ENCODE assay signal across 20 cellular contexts in genomic region chr2:121346886-121347285, GRCh38.
"Had no signal": no experiment of that assay in that cellular context is flagged by ENCODE, and none has a peak within 500 bp of the region (broad histone marks: within the 10 kb centered on the region; RNA-seq: fewer than 3 reads in every experiment).

No MANE protein-coding gene starts in this region.

- ATAC-seq: activated CD8-positive, alpha-beta T cell treated with anti-CD3 and anti-CD28 coated beads for 36 hours; activated T-cell treated with anti-CD3 and anti-CD28 coated beads, Interleukin-2, amount 50 U/mL, for 72 hours; mucosa of descending colon; naive thymus-derived CD4-positive, alpha-beta T cell; stimulated activated naive B cell treated with anti-CD40 and anti-IgM and Interleukin-4, amounts not matched to agents 10 μg/mL and 1 μg/mL and 100 μg/mL, for 72 hours; WTC11 had no signal

- H3K27me3 ChIP-seq: brain microvascular endothelial cell, esophagus squamous epithelium, thyroid gland had no signal

- H3K9me3 Mint-ChIP-seq: activated CD8-positive, alpha-beta T cell treated with anti-CD3 and anti-CD28 coated beads for 36 hours; activated naive CD8-positive, alpha-beta T cell treated with anti-CD3 and anti-CD28 coated beads, Interleukin-2, amount 10 ng/mL, durations not matched to agents 7 days and 5 days; activated T-cell treated with anti-CD3 and anti-CD28 coated beads, Interleukin-2, amount 50 U/mL, for 72 hours; memory B cell; naive thymus-derived CD4-positive, alpha-beta T cell; stimulated activated naive B cell treated with anti-CD40 and anti-IgM and Interleukin-4, amounts not matched to agents 10 μg/mL and 1 μg/mL and 100 μg/mL, for 72 hours; WTC11 had no signal

- H3K4me1 Mint-ChIP-seq: memory B cell; naive thymus-derived CD4-positive, alpha-beta T cell; stimulated activated naive B cell treated with anti-CD40 and anti-IgM and Interleukin-4, amounts not matched to agents 10 μg/mL and 1 μg/mL and 100 μg/mL, for 72 hours; WTC11 had no signal

- H3K4me1 ChIP-seq: esophagus squamous epithelium had no signal

- H3K27ac ChIP-seq: brain microvascular endothelial cell, esophagus squamous epithelium, left ventricle myocardium inferior had no signal

- DNase-seq: activated CD4-positive, alpha-beta T cell treated with anti-CD3 and anti-CD28 coated beads for 4 hours; activated CD8-positive, alpha-beta T cell treated with anti-CD3 and anti-CD28 coated beads for 36 hours; activated gamma-delta T cell; activated naive CD8-positive, alpha-beta T cell treated with anti-CD3 and anti-CD28 coated beads, Interleukin-2, amount 10 ng/mL, durations not matched to agents 7 days and 5 days; activated T-cell treated with anti-CD3 and anti-CD28 coated beads, Interleukin-2, amount 50 U/mL, for 72 hours; anterior cingulate cortex; brain microvascular endothelial cell; cortex of kidney; effector CD4-positive, alpha-beta T cell; esophagus squamous epithelium; hippocampal formation; left ventricle myocardium inferior; mucosa of descending colon; naive thymus-derived CD4-positive, alpha-beta T cell; posterior cingulate gyrus; stimulated activated CD4-positive, alpha-beta T cell treated with anti-CD3 and anti-CD28 coated beads, Interleukin-2, amount 100 ng/mL, for 48 hours; stimulated activated naive B cell treated with anti-CD40 and anti-IgM and Interleukin-4, amounts not matched to agents 10 μg/mL and 1 μg/mL and 100 μg/mL, for 72 hours; thyroid gland had no signal

- H3K27me3 Mint-ChIP-seq: activated CD8-positive, alpha-beta T cell treated with anti-CD3 and anti-CD28 coated beads for 36 hours; activated naive CD8-positive, alpha-beta T cell treated with anti-CD3 and anti-CD28 coated beads, Interleukin-2, amount 10 ng/mL, durations not matched to agents 7 days and 5 days; memory B cell; naive thymus-derived CD4-positive, alpha-beta T cell; stimulated activated naive B cell treated with anti-CD40 and anti-IgM and Interleukin-4, amounts not matched to agents 10 μg/mL and 1 μg/mL and 100 μg/mL, for 72 hours had no signal

- H3K4me3 ChIP-seq: esophagus squamous epithelium, left ventricle myocardium inferior, mucosa of descending colon, thyroid gland had no signal

- H3K27ac Mint-ChIP-seq: activated CD8-positive, alpha-beta T cell treated with anti-CD3 and anti-CD28 coated beads for 36 hours; activated naive CD8-positive, alpha-beta T cell treated with anti-CD3 and anti-CD28 coated beads, Interleukin-2, amount 10 ng/mL, durations not matched to agents 7 days and 5 days; activated T-cell treated with anti-CD3 and anti-CD28 coated beads, Interleukin-2, amount 50 U/mL, for 72 hours; stimulated activated naive B cell treated with anti-CD40 and anti-IgM and Interleukin-4, amounts not matched to agents 10 μg/mL and 1 μg/mL and 100 μg/mL, for 72 hours; WTC11 had no signal

- H3K4me3 Mint-ChIP-seq: activated CD8-positive, alpha-beta T cell treated with anti-CD3 and anti-CD28 coated beads for 36 hours; activated naive CD8-positive, alpha-beta T cell treated with anti-CD3 and anti-CD28 coated beads, Interleukin-2, amount 10 ng/mL, durations not matched to agents 7 days and 5 days; activated T-cell treated with anti-CD3 and anti-CD28 coated beads, Interleukin-2, amount 50 U/mL, for 72 hours; memory B cell; naive thymus-derived CD4-positive, alpha-beta T cell; stimulated activated naive B cell treated with anti-CD40 and anti-IgM and Interleukin-4, amounts not matched to agents 10 μg/mL and 1 μg/mL and 100 μg/mL, for 72 hours; WTC11 had no signal

- H3K9me3 ChIP-seq: esophagus squamous epithelium, left ventricle myocardium inferior, mucosa of descending colon, thyroid gland had no signal
